ENCODE assay signal across 8 cellular contexts in genomic region chr16:88803264-88803987, GRCh38. TPM values are rescaled to one million over a fixed set of nuclear protein-coding genes. Genes with fewer than 3 reads are reported as not detected.
DNase-seq lines count a peak whose midpoint lies in the region; ATAC-seq and TF ChIP-seq lines count a peak whose summit lies in the region.

CDT1 (plus strand) TSS chr16:88803789; CDS start chr16:88803832, 43 bp downstream.

- no peak for TF ChIP-seq CTCF in SK-N-SH (IDR thresholded peaks at IDR 0.05)
- no peak for TF ChIP-seq CTCF in suprapubic skin (IDR thresholded peaks at IDR 0.05)

- H3K9ac ChIP-seq in SK-N-SH: peak within 1 kb of the TSS; percentile 80

- DNase-seq in CD8-positive, alpha-beta memory T cell: peak; percentile 80 to 88 (median 82)
- DNase-seq in LHCN-M2 (ENCODE audit: low read depth): peak; percentile 76
- peak; percentile 100 for DNase-seq in SK-N-SH
- peak; percentile 83 for DNase-seq in activated naive CD4-positive, alpha-beta T cell treated with Interleukin-2 at 50 U/mL for 16 hours
- peak; percentile 99 for DNase-seq in germinal center (ENCODE audit: low spot score)
- DNase-seq in nucleus accumbens (lab: John Stamatoyannopoulos, UW): peak in 49 of 56 donors; percentile 24 to 84 (median 68)
- peak in 1 of 2 donors; percentile 89 for DNase-seq in suprapubic skin (ENCODE audit: low spot score in 2 of 2)

- H3K4me1 Mint-ChIP-seq in CD8-positive, alpha-beta memory T cell: peaks cover 6 to 38% (median 10%) of the 10 kb centered on the region in 3 donors

- under 1% methylated on average over 23 of the region's 98 CpGs for WGBS in SK-N-SH (ENCODE audit: low lambda C conversion rate)
- WGBS in suprapubic skin: under 1% methylated on average over 33 of the region's 98 CpGs

- H2AFZ ChIP-seq in SK-N-SH (ENCODE audit: low read depth): peak within 1 kb of the TSS; percentile 88

- peak; percentile 57 for ATAC-seq in GM21423 (IDR thresholded peaks at IDR 0.05; ENCODE audit: unreplicated experiment)

- H3K27ac ChIP-seq in CD8-positive, alpha-beta memory T cell (ENCODE audit: low read depth, low read length): peak within 1 kb of the TSS; percentile 74
- peak within 1 kb of the TSS in 1 of 2 experiments; percentile 64; a peak in 1 of 4 replicates for H3K27ac ChIP-seq in SK-N-SH (ENCODE audit: low read depth in 2 of 2, low read length in 1 of 2)
- peak within 1 kb of the TSS; percentile 75 for H3K27ac ChIP-seq in suprapubic skin

- H3K79me2 ChIP-seq in SK-N-SH (ENCODE audit: insufficient read depth): peaks cover 22% of the 10 kb centered on the region

- TF ChIP-seq EP300 in SK-N-SH (IDR thresholded peaks at IDR 0.05; ENCODE audit: borderline replicate concordance in 1 of 2, low read depth in 1 of 2, low read length in 1 of 2): no peak
- no peak for TF ChIP-seq EP300 in suprapubic skin (IDR thresholded peaks at IDR 0.05)

- H3K36me3 ChIP-seq in CD8-positive, alpha-beta memory T cell (ENCODE audit: insufficient read depth, low read length): no peaks in the 10 kb centered on the region
- H3K36me3 ChIP-seq in SK-N-SH (replicated peaks in 1 of 2; ENCODE audit: control insufficient read depth in 1 of 2, insufficient read depth in 2 of 2, low read length in 1 of 2) (peaks cover 0 to 22% of the 10 kb centered on the region in 2 experiments), suprapubic skin (peaks cover 7% of the 10 kb centered on the region)

- H3K9me3 Mint-ChIP-seq in CD8-positive, alpha-beta memory T cell: peaks cover 0 to 2% (median 0%) of the 10 kb centered on the region in 5 donors

- H4K20me1 ChIP-seq in SK-N-SH (ENCODE audit: insufficient read depth): 0 out of 2 replicates have a peak, but pooled peaks cover 4% of the 10 kb centered on the region

- no peaks in the 10 kb centered on the region for H3K27me3 Mint-ChIP-seq in CD8-positive, alpha-beta memory T cell

- H3K4me3 ChIP-seq in CD8-positive, alpha-beta memory T cell (ENCODE audit: low read length): peak within 1 kb of the TSS; percentile 58
- peak within 1 kb of the TSS; percentile 74 to 86 for H3K4me3 ChIP-seq in SK-N-SH (ENCODE audit: low read depth in 2 of 2, low read length in 1 of 2)
- peak within 1 kb of the TSS; percentile 68 for H3K4me3 ChIP-seq in suprapubic skin

- CTCF ChIA-PET in CD8-positive, alpha-beta memory T cell (lab: Charles Lee): interaction anchor here (0.7 to 2.1 kb wide), 10 partner anchors 9 to 102 kb away, joined by 3 to 11 read pairs (median 3); partner anchors contain the start of gene APRT
- CTCF ChIA-PET in SK-N-SH (lab: Yijun Ruan, JAX): interaction anchor here (0.8 to 2.0 kb wide), 5 partner anchors 11 to 413 kb away, joined by 3 to 13 read pairs (median 4); no protein-coding TSS in a partner anchor

- H3K4me3 Mint-ChIP-seq in CD8-positive, alpha-beta memory T cell: peak within 1 kb of the TSS; percentile 83 to 93 (median 87)

- H3K9me2 ChIP-seq in SK-N-SH: no peaks in the 10 kb centered on the region

- peaks cover 23% of the 10 kb centered on the region for H3K4me1 ChIP-seq in CD8-positive, alpha-beta memory T cell (ENCODE audit: insufficient read depth, low read length)
- H3K4me1 ChIP-seq in SK-N-SH (ENCODE audit: control insufficient read depth in 1 of 2, insufficient read depth in 2 of 2, low read depth in 1 of 2, low read length in 1 of 2): peaks cover 0 to 15% of the 10 kb centered on the region in 2 experiments; a peak in 1 of 4 replicates
- peaks cover 32% of the 10 kb centered on the region for H3K4me1 ChIP-seq in suprapubic skin

- H3K27ac Mint-ChIP-seq in CD8-positive, alpha-beta memory T cell: peak within 1 kb of the TSS; percentile 68 to 95 (median 80)

- H3F3A ChIP-seq in SK-N-SH (replicated peaks; ENCODE audit: insufficient read depth): peaks cover 13% of the 10 kb centered on the region

- H3K9me3 ChIP-seq in CD8-positive, alpha-beta memory T cell (ENCODE audit: low read length): no peaks in the 10 kb centered on the region
- H3K9me3 ChIP-seq in SK-N-SH: no peaks in the 10 kb centered on the region
- no peaks in the 10 kb centered on the region for H3K9me3 ChIP-seq in suprapubic skin

- H3K27me3 ChIP-seq in CD8-positive, alpha-beta memory T cell (ENCODE audit: insufficient read depth, low read length, poor library complexity, severe bottlenecking): no peaks in the 10 kb centered on the region
- no peaks in the 10 kb centered on the region for H3K27me3 ChIP-seq in SK-N-SH (ENCODE audit: insufficient read depth)
- no peaks in the 10 kb centered on the region for H3K27me3 ChIP-seq in suprapubic skin

- TF ChIP-seq POLR2A in suprapubic skin (IDR thresholded peaks at IDR 0.05): no peak

- POLR2A ChIA-PET in CD8-positive, alpha-beta memory T cell (lab: Charles Lee): interaction anchor here (0.7 to 1.5 kb wide), 6 partner anchors 9 to 233 kb away, joined by 3 to 9 read pairs (median 6); partner anchors contain the start of genes APRT, GALNS, TRAPPC2L and ZC3H18
- POLR2A ChIA-PET in SK-N-SH (lab: Yijun Ruan, JAX): no interaction called here

- peaks cover 0 to 3% (median 0%) of the 10 kb centered on the region in 3 donors for H3K36me3 Mint-ChIP-seq in CD8-positive, alpha-beta memory T cell

- TF ChIP-seq RAD21 in SK-N-SH (IDR thresholded peaks at IDR 0.05; ENCODE audit: low read length): 0 out of 2 replicates have a peak, but pooled peaks have one; percentile 6

- peak within 1 kb of the TSS; percentile 91 for H3K4me2 ChIP-seq in SK-N-SH

TF ChIP-seq in SK-N-SH, 30 proteins besides CTCF, POLR2A, EP300 and RAD21:
- TF ChIP-seq JUND (IDR thresholded peaks at IDR 0.05): no peak
- peak; percentile 95 for TF ChIP-seq NRF1 (IDR thresholded peaks at IDR 0.05; ENCODE audit: low read depth, low read length)
- no peak for TF ChIP-seq ELF1 (IDR thresholded peaks at IDR 0.05)
- TF ChIP-seq EZH2phosphoT487 (IDR thresholded peaks at IDR 0.05; ENCODE audit: borderline replicate concordance, low read depth): no peak
- peak; percentile 52; the same call in 1 of the 2 replicates for TF ChIP-seq TAF1 (IDR thresholded peaks at IDR 0.05; ENCODE audit: borderline replicate concordance, low read depth, low read length)
- TF ChIP-seq SIN3A (IDR thresholded peaks at IDR 0.05; ENCODE audit: borderline replicate concordance, low read depth, low read length): peak; percentile 83; the same call in 1 of the 2 replicates
- 0 out of 2 replicates have a peak, but pooled peaks have one; percentile 29 for TF ChIP-seq YY1 (IDR thresholded peaks at IDR 0.05; ENCODE audit: low read depth)
- peak; percentile 28; the same call in 1 of the 2 replicates for TF ChIP-seq MXI1 (IDR thresholded peaks at IDR 0.05; ENCODE audit: low read depth, low read length)
- peak; percentile 85 for TF ChIP-seq POLR2AphosphoS5 (IDR thresholded peaks at IDR 0.05; ENCODE audit: low read depth, low read length)
- TF ChIP-seq MAX (IDR thresholded peaks at IDR 0.05; ENCODE audit: low read depth): peak; percentile 75; the same call in 1 of the 2 replicates
- no peak for TF ChIP-seq RXRA (IDR thresholded peaks at IDR 0.05; ENCODE audit: borderline replicate concordance, low read depth)
TF ChIP-seq in SK-N-SH: peak in this region for 7.

RNA-seq across cellular contexts. Expression of gene CDT1, which starts in this region (rescaled TPM):
- 100 to 1,000 TPM in 1 of 2 experiments, 10 to 100 TPM in 1; 97.6 to 106 TPM for total RNA-seq in CD8-positive, alpha-beta memory T cell
- polyA plus RNA-seq in CD8-positive, alpha-beta memory T cell: 0.26 TPM
- total RNA-seq in LHCN-M2 (2014; rRNA removed) (44.9 and 53.4 TPM in 2 replicates), suprapubic skin (10 to 100 TPM in 2 of 4 donors, 1 to 10 TPM in 2; 4.7 to 25.7 (median 10.7) TPM)
- 17.3 TPM for polyA plus RNA-seq in LHCN-M2 (2012)
- 3.1 and 6.1 TPM in 2 replicates for polyA plus RNA-seq in SK-N-SH (2012; rRNA removed)
- 1.5 and 4.3 TPM in 2 replicates for polyA plus RNA-seq in SK-N-SH (2012; cell fraction: cytosol; rRNA removed)
- 8.0 and 8.2 TPM in 2 replicates for polyA plus RNA-seq in SK-N-SH (2012; cell fraction: nucleus; rRNA removed)
